Comparison of ENCODE assay signal across 1 cellular context in genomic region chr17:81916246-81917001, GRCh38.
A peak's percentile ranks its signal among the peaks of the same experiment; 100 is the strongest.
TF ChIP-seq lines count a peak whose summit lies in the region.

No MANE protein-coding gene starts in this region.

TF ChIP-seq in HEK293, 187 proteins besides CTCF, POLR2A, EP300 and RAD21 (continued from another document):
- peak; percentile 72; the same call in 1 of the 2 replicates for TF ChIP-seq ZNF362 (tag by site-specific recombination; IDR thresholded peaks at IDR 0.05)
- peak; percentile 77 for TF ChIP-seq ZNF600 (tag by site-specific recombination; IDR thresholded peaks at IDR 0.05)
- TF ChIP-seq ZFHX2 (tag by site-specific recombination; conservative IDR thresholded peaks at IDR 0.05) = peak; percentile 53
- peak; percentile 55; the same call in 1 of the 2 replicates for TF ChIP-seq ZIC2 (tag by site-specific recombination; IDR thresholded peaks at IDR 0.05)
- TF ChIP-seq KLF8 (tag by site-specific recombination; IDR thresholded peaks at IDR 0.05) = 0 out of 2 replicates have a peak, but pooled peaks have one; percentile 21
- TF ChIP-seq ZNF335 (tag by site-specific recombination; conservative IDR thresholded peaks at IDR 0.05) = peak; percentile 90
- TF ChIP-seq KLF17 (tag by site-specific recombination; IDR thresholded peaks at IDR 0.05) = 0 out of 2 replicates have a peak, but pooled peaks have one; percentile 26
- peak; percentile 74 for TF ChIP-seq KLF1 (tag by site-specific recombination; IDR thresholded peaks at IDR 0.05)
